In the genomic region with DNA sequence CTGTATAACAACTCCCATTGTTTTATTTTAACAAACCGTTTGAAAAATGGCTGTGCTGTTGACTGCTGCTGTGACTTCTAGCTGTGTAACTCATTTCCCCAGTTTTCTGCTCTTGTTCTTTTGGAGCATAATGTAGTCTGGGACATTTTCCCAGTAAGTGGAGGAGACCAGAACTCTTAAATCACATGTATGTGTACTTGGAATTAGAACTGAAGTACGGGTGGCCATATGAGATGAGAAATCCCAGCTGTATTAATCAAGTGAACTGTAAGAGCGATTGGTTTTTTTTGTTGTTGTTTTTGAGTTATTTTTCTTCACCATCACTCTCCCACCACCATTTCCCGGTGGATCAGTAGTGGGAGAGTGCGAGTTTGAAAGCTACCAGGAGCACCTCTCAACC, we compare ENCODE assay signal across 36 cellular contexts. TPM values are rescaled to one million over a fixed set of nuclear protein-coding genes. Genes with fewer than 3 reads are reported as not detected.
"Had no signal": no experiment of that assay in that cellular context is flagged by ENCODE, and none has a peak within 500 bp of the region (broad histone marks: within the 10 kb centered on the region; RNA-seq: fewer than 3 reads in every experiment).

No MANE protein-coding gene starts in this region.

- ATAC-seq: activated CD8-positive, alpha-beta T cell treated with anti-CD3 and anti-CD28 coated beads for 36 hours; activated T-cell treated with anti-CD3 and anti-CD28 coated beads, Interleukin-2, amount 50 U/mL, for 72 hours; body of pancreas had no signal

- H3K4me3 ChIP-seq: body of pancreas, breast epithelium, MG63, Peyer's patch, SJSA1 had no signal

- H3K27me3 ChIP-seq: body of pancreas, breast epithelium, MG63, Peyer's patch, SJSA1 had no signal

- H3K4me3 Mint-ChIP-seq: activated B cell treated with CpG ODN at 0.5 μM for 24 hours; activated CD8-positive, alpha-beta T cell treated with anti-CD3 and anti-CD28 coated beads for 36 hours; activated naive CD4-positive, alpha-beta T cell treated with anti-CD3 and anti-CD28 coated beads, Interleukin-2, amount 50 U/mL, for 24 hours; activated naive CD8-positive, alpha-beta T cell treated with anti-CD3 and anti-CD28 coated beads, Interleukin-2, amount 10 ng/mL, durations not matched to agents 7 days and 5 days; activated T-cell treated with anti-CD3 and anti-CD28 coated beads, Interleukin-2, amount 50 U/mL, for 72 hours; T-helper 1 cell treated with Interleukin-12 subunit alpha and Interleukin-12 subunit beta and Interleukin-4 antibody, amounts not matched to agents 30 μg/mL and 1 μg/mL, for 36 hours; T-helper 2 cell treated with Interferon-gamma antibody and Interleukin-4, amounts not matched to agents 5 μg/mL and 100 μg/mL, for 36 hours had no signal

- DNase-seq: activated B cell treated with CpG ODN at 0.5 μM for 24 hours; activated CD4-positive, alpha-beta T cell treated with anti-CD3 and anti-CD28 coated beads for 48 hours; activated CD4-positive, alpha-beta T cell treated with anti-CD3 and anti-CD28 coated beads, Interleukin-2, amount 50 U/mL, for 4 hours; activated CD4-positive, CD25-positive, alpha-beta regulatory T cell treated with anti-CD3 and anti-CD28 coated beads, Interleukin-2, amount 50 U/mL, for 72 hours; activated CD8-positive, alpha-beta T cell treated with anti-CD3 and anti-CD28 coated beads for 36 hours; activated gamma-delta T cell; activated naive CD4-positive, alpha-beta T cell treated with Interleukin-2 at 50 U/mL for 16 hours; activated naive CD8-positive, alpha-beta T cell treated with anti-CD3 and anti-CD28 coated beads, Interleukin-2, amount 10 ng/mL, durations not matched to agents 7 days and 5 days; activated T-cell treated with anti-CD3 and anti-CD28 coated beads, Interleukin-2, amount 50 U/mL, for 1 hour; activated T-cell treated with anti-CD3 and anti-CD28 coated beads, Interleukin-2, amount 50 U/mL, for 72 hours; body of pancreas; Kasumi-1; KG1; MG63; NCI-H1048; NCI-H1105 treated with DMSO at 0.1 percent for 48 hours; NCI-H1436; NCI-H1694; NCI-H1930; NCI-H2081 treated with DMSO at 0.1 percent for 48 hours; NCI-H226; NCI-H524 treated with DMSO at 0.1 percent for 48 hours; Peyer's patch; RPMI8226; SHP77 treated with DMSO at 0.1 percent for 48 hours; SK-N-SH had no signal

- H3K9me3 ChIP-seq: body of pancreas, breast epithelium, SK-N-SH had no signal

- H3K4me1 ChIP-seq: Peyer's patch had no signal

- H3K36me3 ChIP-seq: breast epithelium, Peyer's patch had no signal

- H3K36me3 Mint-ChIP-seq: activated naive CD4-positive, alpha-beta T cell treated with anti-CD3 and anti-CD28 coated beads, Interleukin-2, amount 50 U/mL, for 24 hours; activated naive CD8-positive, alpha-beta T cell treated with anti-CD3 and anti-CD28 coated beads, Interleukin-2, amount 10 ng/mL, durations not matched to agents 7 days and 5 days had no signal

- H3K27ac Mint-ChIP-seq: activated B cell treated with CpG ODN at 0.5 μM for 24 hours; activated CD8-positive, alpha-beta T cell treated with anti-CD3 and anti-CD28 coated beads for 36 hours; activated naive CD4-positive, alpha-beta T cell treated with anti-CD3 and anti-CD28 coated beads, Interleukin-2, amount 50 U/mL, for 24 hours; activated naive CD8-positive, alpha-beta T cell treated with anti-CD3 and anti-CD28 coated beads, Interleukin-2, amount 10 ng/mL, durations not matched to agents 7 days and 5 days; activated T-cell treated with anti-CD3 and anti-CD28 coated beads, Interleukin-2, amount 50 U/mL, for 72 hours; activated T-helper 2 cell treated with anti-CD3 and anti-CD28 coated beads, Interferon-gamma antibody, Interleukin-2, Interleukin-4, amounts not matched to agents 10 μg/mL and 5 μg/mL and 100 μg/mL, durations not matched to agents 14 hours and 24 hours and 36 hours; T-helper 1 cell treated with Interleukin-12 subunit alpha and Interleukin-12 subunit beta and Interleukin-4 antibody, amounts not matched to agents 30 μg/mL and 1 μg/mL, for 36 hours; T-helper 2 cell treated with Interferon-gamma antibody and Interleukin-4, amounts not matched to agents 5 μg/mL and 100 μg/mL, for 36 hours had no signal

- H3K27ac ChIP-seq: body of pancreas, breast epithelium, Peyer's patch, SJSA1 had no signal

- H3K9ac ChIP-seq: SK-N-SH had no signal

- H3K4me1 Mint-ChIP-seq: activated B cell treated with CpG ODN at 0.5 μM for 24 hours; activated naive CD4-positive, alpha-beta T cell treated with anti-CD3 and anti-CD28 coated beads, Interleukin-2, amount 50 U/mL, for 24 hours; activated naive CD8-positive, alpha-beta T cell treated with anti-CD3 and anti-CD28 coated beads, Interleukin-2, amount 10 ng/mL, durations not matched to agents 7 days and 5 days had no signal

- H3K9me3 Mint-ChIP-seq: activated B cell treated with CpG ODN at 0.5 μM for 24 hours; activated naive CD4-positive, alpha-beta T cell treated with anti-CD3 and anti-CD28 coated beads, Interleukin-2, amount 50 U/mL, for 24 hours; activated naive CD8-positive, alpha-beta T cell treated with anti-CD3 and anti-CD28 coated beads, Interleukin-2, amount 10 ng/mL, durations not matched to agents 7 days and 5 days; activated T-helper 2 cell treated with anti-CD3 and anti-CD28 coated beads, Interferon-gamma antibody, Interleukin-2, Interleukin-4, amounts not matched to agents 10 μg/mL and 5 μg/mL and 100 μg/mL, durations not matched to agents 14 hours and 24 hours and 36 hours; T-helper 1 cell treated with Interleukin-12 subunit alpha and Interleukin-12 subunit beta and Interleukin-4 antibody, amounts not matched to agents 30 μg/mL and 1 μg/mL, for 36 hours; T-helper 2 cell treated with Interferon-gamma antibody and Interleukin-4, amounts not matched to agents 5 μg/mL and 100 μg/mL, for 36 hours had no signal

- H3K27me3 Mint-ChIP-seq: activated B cell treated with CpG ODN at 0.5 μM for 24 hours; activated naive CD8-positive, alpha-beta T cell treated with anti-CD3 and anti-CD28 coated beads, Interleukin-2, amount 10 ng/mL, durations not matched to agents 7 days and 5 days had no signal

RNA-seq across cellular contexts. Expression of a gene that starts 49.5 kb away (rescaled TPM):
- total RNA-seq: activated B cell treated with CpG ODN at 0.5 μM for 24 hours; activated CD8-positive, alpha-beta memory T cell treated with anti-CD3 and anti-CD28 coated beads for 36 hours; activated CD8-positive, alpha-beta T cell treated with anti-CD3 and anti-CD28 coated beads for 36 hours; activated naive CD8-positive, alpha-beta T cell treated with anti-CD3 and anti-CD28 coated beads, Interleukin-2, amount 10 ng/mL, durations not matched to agents 7 days and 5 days; activated T-cell treated with anti-CD3 and anti-CD28 coated beads, Interleukin-2, amount 50 U/mL, for 72 hours; activated T-helper 2 cell treated with anti-CD3 and anti-CD28 coated beads, Interferon-gamma antibody, Interleukin-2, Interleukin-4, amounts not matched to agents 10 μg/mL and 5 μg/mL and 100 μg/mL, durations not matched to agents 14 hours and 24 hours and 36 hours; astrocyte; body of pancreas; breast epithelium; cardiac septum; NCI-H460; Peyer's patch; SJSA1 had no signal
